ENCODE assay signal across 1 cellular context in the genomic region with DNA sequence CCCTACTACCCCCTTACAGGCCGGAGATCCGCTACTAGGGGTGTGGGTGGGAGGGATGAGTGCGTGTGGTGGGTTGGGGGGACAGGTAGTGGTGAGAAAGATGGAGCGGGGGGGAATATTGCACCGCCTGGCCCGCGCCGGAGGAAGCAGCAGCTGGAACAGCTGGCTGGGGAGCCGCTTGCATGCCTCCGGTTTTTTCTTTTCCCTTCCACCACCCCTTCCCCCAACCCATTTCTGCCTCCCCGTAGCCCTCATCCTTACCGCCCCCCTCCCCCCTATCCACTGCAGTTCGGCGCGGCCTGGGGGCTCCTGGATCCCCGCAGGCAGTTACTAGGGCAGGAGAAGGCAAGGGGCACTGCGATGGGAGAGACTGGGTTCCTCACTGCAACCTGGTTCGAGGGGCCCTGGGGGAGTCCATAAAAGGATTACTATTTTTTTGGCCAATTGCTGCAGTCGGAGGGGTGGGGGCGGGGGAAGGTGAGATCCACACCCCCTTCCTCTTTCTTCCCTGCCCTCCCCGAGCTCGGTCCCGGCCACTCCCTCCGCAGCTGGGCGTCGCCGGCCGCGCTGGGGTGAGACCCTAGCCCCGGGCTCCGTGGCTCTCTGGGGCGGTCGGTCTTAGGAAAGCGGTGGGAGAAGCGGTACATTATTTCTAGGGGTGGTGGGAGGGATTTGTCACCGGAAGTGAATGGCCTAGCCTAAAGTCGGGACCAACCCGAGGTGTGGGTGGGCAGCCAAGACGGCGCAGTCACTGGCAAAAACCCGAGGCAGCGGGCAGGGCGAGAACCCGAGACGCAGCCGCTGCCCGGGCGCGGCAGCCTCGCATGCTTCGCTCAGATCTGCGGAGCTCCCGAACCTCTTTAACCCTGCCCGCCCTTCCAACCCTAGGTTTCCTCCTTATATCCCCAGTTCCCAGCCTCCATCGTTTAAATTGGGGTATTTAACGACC.
TF ChIP-seq lines count a peak whose summit lies in the region.

No MANE protein-coding gene starts in this region.

TF ChIP-seq in HepG2, 621 proteins besides CTCF, POLR2A, EP300 and RAD21 (continued from another document and continues in another):
- TF ChIP-seq, protein P1, sequence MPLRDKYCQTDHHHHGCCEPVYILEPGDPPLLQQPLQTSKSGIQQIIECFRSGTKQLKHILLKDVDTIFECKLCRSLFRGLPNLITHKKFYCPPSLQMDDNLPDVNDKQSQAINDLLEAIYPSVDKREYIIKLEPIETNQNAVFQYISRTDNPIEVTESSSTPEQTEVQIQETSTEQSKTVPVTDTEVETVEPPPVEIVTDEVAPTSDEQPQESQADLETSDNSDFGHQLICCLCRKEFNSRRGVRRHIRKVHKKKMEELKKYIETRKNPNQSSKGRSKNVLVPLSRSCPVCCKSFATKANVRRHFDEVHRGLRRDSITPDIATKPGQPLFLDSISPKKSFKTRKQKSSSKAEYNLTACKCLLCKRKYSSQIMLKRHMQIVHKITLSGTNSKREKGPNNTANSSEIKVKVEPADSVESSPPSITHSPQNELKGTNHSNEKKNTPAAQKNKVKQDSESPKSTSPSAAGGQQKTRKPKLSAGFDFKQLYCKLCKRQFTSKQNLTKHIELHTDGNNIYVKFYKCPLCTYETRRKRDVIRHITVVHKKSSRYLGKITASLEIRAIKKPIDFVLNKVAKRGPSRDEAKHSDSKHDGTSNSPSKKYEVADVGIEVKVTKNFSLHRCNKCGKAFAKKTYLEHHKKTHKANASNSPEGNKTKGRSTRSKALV (CRISPR knock-in tag; IDR thresholded peaks at IDR 0.05), result no peak
- TF ChIP-seq KDM6A (CRISPR knock-in tag; IDR thresholded peaks at IDR 0.05; ENCODE audit: low read depth), result no peak
- TF ChIP-seq, protein P2, sequence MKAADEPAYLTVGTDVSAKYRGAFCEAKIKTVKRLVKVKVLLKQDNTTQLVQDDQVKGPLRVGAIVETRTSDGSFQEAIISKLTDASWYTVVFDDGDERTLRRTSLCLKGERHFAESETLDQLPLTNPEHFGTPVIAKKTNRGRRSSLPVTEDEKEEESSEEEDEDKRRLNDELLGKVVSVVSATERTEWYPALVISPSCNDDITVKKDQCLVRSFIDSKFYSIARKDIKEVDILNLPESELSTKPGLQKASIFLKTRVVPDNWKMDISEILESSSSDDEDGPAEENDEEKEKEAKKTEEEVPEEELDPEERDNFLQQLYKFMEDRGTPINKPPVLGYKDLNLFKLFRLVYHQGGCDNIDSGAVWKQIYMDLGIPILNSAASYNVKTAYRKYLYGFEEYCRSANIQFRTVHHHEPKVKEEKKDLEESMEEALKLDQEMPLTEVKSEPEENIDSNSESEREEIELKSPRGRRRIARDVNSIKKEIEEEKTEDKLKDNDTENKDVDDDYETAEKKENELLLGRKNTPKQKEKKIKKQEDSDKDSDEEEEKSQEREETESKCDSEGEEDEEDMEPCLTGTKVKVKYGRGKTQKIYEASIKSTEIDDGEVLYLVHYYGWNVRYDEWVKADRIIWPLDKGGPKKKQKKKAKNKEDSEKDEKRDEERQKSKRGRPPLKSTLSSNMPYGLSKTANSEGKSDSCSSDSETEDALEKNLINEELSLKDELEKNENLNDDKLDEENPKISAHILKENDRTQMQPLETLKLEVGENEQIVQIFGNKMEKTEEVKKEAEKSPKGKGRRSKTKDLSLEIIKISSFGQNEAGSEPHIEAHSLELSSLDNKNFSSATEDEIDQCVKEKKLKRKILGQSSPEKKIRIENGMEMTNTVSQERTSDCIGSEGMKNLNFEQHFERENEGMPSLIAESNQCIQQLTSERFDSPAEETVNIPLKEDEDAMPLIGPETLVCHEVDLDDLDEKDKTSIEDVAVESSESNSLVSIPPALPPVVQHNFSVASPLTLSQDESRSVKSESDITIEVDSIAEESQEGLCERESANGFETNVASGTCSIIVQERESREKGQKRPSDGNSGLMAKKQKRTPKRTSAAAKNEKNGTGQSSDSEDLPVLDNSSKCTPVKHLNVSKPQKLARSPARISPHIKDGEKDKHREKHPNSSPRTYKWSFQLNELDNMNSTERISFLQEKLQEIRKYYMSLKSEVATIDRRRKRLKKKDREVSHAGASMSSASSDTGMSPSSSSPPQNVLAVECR (CRISPR knock-in tag; IDR thresholded peaks at IDR 0.05; ENCODE audit: borderline replicate concordance), result peak; percentile 90; the same call in 1 of the 2 replicates
- peak; percentile 80 for TF ChIP-seq HDAC2 (CRISPR knock-in tag; IDR thresholded peaks at IDR 0.05)
- TF ChIP-seq MIER3 (CRISPR knock-in tag; IDR thresholded peaks at IDR 0.05; ENCODE audit: borderline replicate concordance), result peak; percentile 24; the same call in 1 of the 2 replicates
- TF ChIP-seq, protein P3, sequence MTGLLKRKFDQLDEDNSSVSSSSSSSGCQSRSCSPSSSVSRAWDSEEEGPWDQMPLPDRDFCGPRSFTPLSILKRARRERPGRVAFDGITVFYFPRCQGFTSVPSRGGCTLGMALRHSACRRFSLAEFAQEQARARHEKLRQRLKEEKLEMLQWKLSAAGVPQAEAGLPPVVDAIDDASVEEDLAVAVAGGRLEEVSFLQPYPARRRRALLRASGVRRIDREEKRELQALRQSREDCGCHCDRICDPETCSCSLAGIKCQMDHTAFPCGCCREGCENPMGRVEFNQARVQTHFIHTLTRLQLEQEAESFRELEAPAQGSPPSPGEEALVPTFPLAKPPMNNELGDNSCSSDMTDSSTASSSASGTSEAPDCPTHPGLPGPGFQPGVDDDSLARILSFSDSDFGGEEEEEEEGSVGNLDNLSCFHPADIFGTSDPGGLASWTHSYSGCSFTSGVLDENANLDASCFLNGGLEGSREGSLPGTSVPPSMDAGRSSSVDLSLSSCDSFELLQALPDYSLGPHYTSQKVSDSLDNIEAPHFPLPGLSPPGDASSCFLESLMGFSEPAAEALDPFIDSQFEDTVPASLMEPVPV (CRISPR knock-in tag; IDR thresholded peaks at IDR 0.05), result no peak
- TF ChIP-seq SNRNP70 (IDR thresholded peaks at IDR 0.05; ENCODE audit: low read depth, low read length), result no peak
- TF ChIP-seq ETV6 (CRISPR knock-in tag; conservative IDR thresholded peaks at IDR 0.05), result 0 out of 2 replicates have a peak, but pooled peaks have one; percentile 16
- TF ChIP-seq FOXA1 (IDR thresholded peaks at IDR 0.05), result no peak
- no peak for TF ChIP-seq FOXA1 (CRISPR knock-in tag; IDR thresholded peaks at IDR 0.05)
- no peak for TF ChIP-seq ZFP41 (CRISPR knock-in tag; IDR thresholded peaks at IDR 0.05; ENCODE audit: borderline replicate concordance)
- TF ChIP-seq, protein P4, sequence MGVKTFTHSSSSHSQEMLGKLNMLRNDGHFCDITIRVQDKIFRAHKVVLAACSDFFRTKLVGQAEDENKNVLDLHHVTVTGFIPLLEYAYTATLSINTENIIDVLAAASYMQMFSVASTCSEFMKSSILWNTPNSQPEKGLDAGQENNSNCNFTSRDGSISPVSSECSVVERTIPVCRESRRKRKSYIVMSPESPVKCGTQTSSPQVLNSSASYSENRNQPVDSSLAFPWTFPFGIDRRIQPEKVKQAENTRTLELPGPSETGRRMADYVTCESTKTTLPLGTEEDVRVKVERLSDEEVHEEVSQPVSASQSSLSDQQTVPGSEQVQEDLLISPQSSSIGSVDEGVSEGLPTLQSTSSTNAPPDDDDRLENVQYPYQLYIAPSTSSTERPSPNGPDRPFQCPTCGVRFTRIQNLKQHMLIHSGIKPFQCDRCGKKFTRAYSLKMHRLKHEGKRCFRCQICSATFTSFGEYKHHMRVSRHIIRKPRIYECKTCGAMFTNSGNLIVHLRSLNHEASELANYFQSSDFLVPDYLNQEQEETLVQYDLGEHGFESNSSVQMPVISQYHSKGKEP (CRISPR knock-in tag; IDR thresholded peaks at IDR 0.05), result no peak
- peak; percentile 57; the same call in 1 of the 2 replicates for TF ChIP-seq ZNF33B (CRISPR knock-in tag; IDR thresholded peaks at IDR 0.05)
- TF ChIP-seq, protein P5, sequence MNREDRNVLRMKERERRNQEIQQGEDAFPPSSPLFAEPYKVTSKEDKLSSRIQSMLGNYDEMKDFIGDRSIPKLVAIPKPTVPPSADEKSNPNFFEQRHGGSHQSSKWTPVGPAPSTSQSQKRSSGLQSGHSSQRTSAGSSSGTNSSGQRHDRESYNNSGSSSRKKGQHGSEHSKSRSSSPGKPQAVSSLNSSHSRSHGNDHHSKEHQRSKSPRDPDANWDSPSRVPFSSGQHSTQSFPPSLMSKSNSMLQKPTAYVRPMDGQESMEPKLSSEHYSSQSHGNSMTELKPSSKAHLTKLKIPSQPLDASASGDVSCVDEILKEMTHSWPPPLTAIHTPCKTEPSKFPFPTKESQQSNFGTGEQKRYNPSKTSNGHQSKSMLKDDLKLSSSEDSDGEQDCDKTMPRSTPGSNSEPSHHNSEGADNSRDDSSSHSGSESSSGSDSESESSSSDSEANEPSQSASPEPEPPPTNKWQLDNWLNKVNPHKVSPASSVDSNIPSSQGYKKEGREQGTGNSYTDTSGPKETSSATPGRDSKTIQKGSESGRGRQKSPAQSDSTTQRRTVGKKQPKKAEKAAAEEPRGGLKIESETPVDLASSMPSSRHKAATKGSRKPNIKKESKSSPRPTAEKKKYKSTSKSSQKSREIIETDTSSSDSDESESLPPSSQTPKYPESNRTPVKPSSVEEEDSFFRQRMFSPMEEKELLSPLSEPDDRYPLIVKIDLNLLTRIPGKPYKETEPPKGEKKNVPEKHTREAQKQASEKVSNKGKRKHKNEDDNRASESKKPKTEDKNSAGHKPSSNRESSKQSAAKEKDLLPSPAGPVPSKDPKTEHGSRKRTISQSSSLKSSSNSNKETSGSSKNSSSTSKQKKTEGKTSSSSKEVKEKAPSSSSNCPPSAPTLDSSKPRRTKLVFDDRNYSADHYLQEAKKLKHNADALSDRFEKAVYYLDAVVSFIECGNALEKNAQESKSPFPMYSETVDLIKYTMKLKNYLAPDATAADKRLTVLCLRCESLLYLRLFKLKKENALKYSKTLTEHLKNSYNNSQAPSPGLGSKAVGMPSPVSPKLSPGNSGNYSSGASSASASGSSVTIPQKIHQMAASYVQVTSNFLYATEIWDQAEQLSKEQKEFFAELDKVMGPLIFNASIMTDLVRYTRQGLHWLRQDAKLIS (CRISPR knock-in tag; IDR thresholded peaks at IDR 0.05), result no peak; the same call in 1 of the 2 replicates
- TF ChIP-seq CENPX (CRISPR knock-in tag; IDR thresholded peaks at IDR 0.05), result no peak
- TF ChIP-seq, protein P6, sequence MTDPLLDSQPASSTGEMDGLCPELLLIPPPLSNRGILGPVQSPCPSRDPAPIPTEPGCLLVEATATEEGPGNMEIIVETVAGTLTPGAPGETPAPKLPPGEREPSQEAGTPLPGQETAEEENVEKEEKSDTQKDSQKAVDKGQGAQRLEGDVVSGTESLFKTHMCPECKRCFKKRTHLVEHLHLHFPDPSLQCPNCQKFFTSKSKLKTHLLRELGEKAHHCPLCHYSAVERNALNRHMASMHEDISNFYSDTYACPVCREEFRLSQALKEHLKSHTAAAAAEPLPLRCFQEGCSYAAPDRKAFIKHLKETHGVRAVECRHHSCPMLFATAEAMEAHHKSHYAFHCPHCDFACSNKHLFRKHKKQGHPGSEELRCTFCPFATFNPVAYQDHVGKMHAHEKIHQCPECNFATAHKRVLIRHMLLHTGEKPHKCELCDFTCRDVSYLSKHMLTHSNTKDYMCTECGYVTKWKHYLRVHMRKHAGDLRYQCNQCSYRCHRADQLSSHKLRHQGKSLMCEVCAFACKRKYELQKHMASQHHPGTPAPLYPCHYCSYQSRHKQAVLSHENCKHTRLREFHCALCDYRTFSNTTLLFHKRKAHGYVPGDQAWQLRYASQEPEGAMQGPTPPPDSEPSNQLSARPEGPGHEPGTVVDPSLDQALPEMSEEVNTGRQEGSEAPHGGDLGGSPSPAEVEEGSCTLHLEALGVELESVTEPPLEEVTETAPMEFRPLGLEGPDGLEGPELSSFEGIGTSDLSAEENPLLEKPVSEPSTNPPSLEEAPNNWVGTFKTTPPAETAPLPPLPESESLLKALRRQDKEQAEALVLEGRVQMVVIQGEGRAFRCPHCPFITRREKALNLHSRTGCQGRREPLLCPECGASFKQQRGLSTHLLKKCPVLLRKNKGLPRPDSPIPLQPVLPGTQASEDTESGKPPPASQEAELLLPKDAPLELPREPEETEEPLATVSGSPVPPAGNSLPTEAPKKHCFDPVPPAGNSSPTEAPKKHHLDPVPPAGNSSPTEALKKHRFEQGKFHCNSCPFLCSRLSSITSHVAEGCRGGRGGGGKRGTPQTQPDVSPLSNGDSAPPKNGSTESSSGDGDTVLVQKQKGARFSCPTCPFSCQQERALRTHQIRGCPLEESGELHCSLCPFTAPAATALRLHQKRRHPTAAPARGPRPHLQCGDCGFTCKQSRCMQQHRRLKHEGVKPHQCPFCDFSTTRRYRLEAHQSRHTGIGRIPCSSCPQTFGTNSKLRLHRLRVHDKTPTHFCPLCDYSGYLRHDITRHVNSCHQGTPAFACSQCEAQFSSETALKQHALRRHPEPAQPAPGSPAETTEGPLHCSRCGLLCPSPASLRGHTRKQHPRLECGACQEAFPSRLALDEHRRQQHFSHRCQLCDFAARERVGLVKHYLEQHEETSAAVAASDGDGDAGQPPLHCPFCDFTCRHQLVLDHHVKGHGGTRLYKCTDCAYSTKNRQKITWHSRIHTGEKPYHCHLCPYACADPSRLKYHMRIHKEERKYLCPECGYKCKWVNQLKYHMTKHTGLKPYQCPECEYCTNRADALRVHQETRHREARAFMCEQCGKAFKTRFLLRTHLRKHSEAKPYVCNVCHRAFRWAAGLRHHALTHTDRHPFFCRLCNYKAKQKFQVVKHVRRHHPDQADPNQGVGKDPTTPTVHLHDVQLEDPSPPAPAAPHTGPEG (CRISPR knock-in tag; IDR thresholded peaks at IDR 0.05), result peak; percentile 43; the same call in 1 of the 2 replicates
- TF ChIP-seq CAMTA2 (CRISPR knock-in tag; IDR thresholded peaks at IDR 0.05; ENCODE audit: borderline replicate concordance), result no peak; the same call in 1 of the 2 replicates
- TF ChIP-seq, protein P7, sequence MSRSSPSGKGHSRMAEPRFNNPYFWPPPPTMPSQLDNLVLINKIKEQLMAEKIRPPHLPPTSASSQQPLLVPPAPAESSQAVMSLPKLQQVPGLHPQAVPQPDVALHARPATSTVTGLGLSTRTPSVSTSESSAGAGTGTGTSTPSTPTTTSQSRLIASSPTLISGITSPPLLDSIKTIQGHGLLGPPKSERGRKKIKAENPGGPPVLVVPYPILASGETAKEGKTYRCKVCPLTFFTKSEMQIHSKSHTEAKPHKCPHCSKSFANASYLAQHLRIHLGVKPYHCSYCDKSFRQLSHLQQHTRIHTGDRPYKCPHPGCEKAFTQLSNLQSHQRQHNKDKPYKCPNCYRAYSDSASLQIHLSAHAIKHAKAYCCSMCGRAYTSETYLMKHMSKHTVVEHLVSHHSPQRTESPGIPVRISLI (CRISPR knock-in tag; IDR thresholded peaks at IDR 0.05; ENCODE audit: borderline replicate concordance), result peak; percentile 69
- TF ChIP-seq ZBTB42 (CRISPR knock-in tag; IDR thresholded peaks at IDR 0.05), result peak; percentile 10; the same call in 1 of the 2 replicates
- TF ChIP-seq, protein P8, sequence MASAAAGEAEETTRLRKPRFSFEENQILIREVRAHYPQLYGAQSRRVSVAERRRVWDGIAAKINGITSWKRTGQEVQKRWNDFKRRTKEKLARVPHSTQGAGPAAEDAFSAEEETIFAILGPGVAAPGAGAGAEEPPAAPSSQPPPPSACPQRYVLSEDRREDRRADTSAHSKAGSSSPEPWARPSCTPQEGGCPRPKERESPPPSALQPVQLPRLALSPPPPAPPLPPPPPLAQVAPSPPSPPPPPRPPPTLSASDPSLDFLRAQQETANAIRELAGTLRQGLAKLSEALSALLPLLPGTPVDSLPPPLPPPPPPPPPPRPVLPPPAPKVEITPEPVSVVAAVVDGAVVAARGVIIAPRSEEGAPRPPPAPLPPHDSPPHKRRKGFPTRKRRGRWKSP (CRISPR knock-in tag; IDR thresholded peaks at IDR 0.05), result peak; percentile 83
